21 cellular contexts compared by ENCODE assay signal in the genomic region with DNA sequence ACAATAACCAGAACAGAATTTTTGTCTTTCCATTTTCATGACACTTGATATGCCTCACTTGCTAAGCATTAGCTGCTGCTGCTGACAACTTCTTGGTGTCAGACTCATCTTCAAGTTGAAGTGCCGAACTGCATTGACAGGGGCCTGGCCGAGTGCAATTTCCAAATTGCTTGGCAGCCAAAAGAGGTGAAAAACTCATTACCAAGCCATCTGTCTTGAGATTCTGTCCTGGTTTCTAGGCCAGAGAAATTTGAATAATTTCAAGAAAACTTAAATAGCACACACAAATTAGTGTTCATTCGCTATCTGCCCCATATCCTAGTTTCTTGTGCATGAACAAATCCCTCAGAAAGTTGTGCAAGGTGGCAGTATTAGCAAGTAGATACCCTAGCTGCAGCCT.
DNase-seq lines count a peak whose midpoint lies in the region; TF ChIP-seq lines count a peak whose summit lies in the region.
"Had no signal": no experiment of that assay in that cellular context is flagged by ENCODE, and none has a peak within 500 bp of the region (broad histone marks: within the 10 kb centered on the region; RNA-seq: fewer than 3 reads in every experiment).

No MANE protein-coding gene starts in this region.

- no peaks in the 10 kb centered on the region for H3K36me3 Mint-ChIP-seq in mesothelial cell of epicardium
- H3K36me3 Mint-ChIP-seq: CD8-positive, alpha-beta T cell had no signal

- intact Hi-C loops in vagina (cut with DNase I), result no loop called here

- TF ChIP-seq CTCF in mesothelial cell of epicardium (IDR thresholded peaks at IDR 0.05; ENCODE audit: unreplicated experiment), result no peak
- TF ChIP-seq CTCF in vagina (IDR thresholded peaks at IDR 0.05), result no peak

- H3K4me3 ChIP-seq in vagina, result no peak overlapping the region
- H3K4me3 ChIP-seq: A549; BLaER1 treated with 17β-estradiol and CSF1 and Interleukin-3, amounts not matched to agents 10 nM and 100 nM; GM12878 had no signal

- DNase-seq in DMS 273 (lab: John Stamatoyannopoulos, UW; ENCODE audit: unreplicated experiment) (peak; percentile 4), DMS 273 treated with DMSO at 0.1 percent for 48 hours (lab: John Stamatoyannopoulos, UW) (no peak), NCI-H524 (lab: John Stamatoyannopoulos, UW) (peak; percentile 11 to 51), NCI-H524 treated with DMSO at 0.1 percent for 48 hours (lab: John Stamatoyannopoulos, UW) (no peak), G401 (ENCODE audit: low spot score) (peak; percentile 63), cerebellar cortex (ENCODE audit: low spot score) (peak; percentile 52), mesothelial cell of epicardium (ENCODE audit: low spot score in 2 of 2, unreplicated experiment in 2 of 2) (no peak), vagina (ENCODE audit: extremely low spot score in 2 of 2) (no peak)
- DNase-seq: AML-193; Caco-2; Calu3; CD4-positive, alpha-beta T cell; CD8-positive, alpha-beta T cell; DMS79 treated with DMSO at 0.1 percent for 48 hours; GDM1 had no signal

- no peaks in the 10 kb centered on the region for H3K36me3 ChIP-seq in vagina
- H3K36me3 ChIP-seq: BLaER1 treated with 17β-estradiol and CSF1 and Interleukin-3, amounts not matched to agents 10 nM and 100 nM had no signal

- no peak overlapping the region for H3K27ac ChIP-seq in vagina
- H3K27ac ChIP-seq: 22Rv1; A549; BLaER1 treated with 17β-estradiol and CSF1 and Interleukin-3, amounts not matched to agents 10 nM and 100 nM; C4-2B had no signal

- H3K9me3 ChIP-seq in vagina, result no peaks in the 10 kb centered on the region
- H3K9me3 ChIP-seq: A549; BLaER1 treated with 17β-estradiol and CSF1 and Interleukin-3, amounts not matched to agents 10 nM and 100 nM; Caco-2 had no signal

- no peaks in the 10 kb centered on the region for H3K27me3 ChIP-seq in vagina
- H3K27me3 ChIP-seq: BLaER1 treated with 17β-estradiol and CSF1 and Interleukin-3, amounts not matched to agents 10 nM and 100 nM had no signal

- H3K4me1 Mint-ChIP-seq in mesothelial cell of epicardium, result peaks cover 17% of the 10 kb centered on the region
- H3K4me1 Mint-ChIP-seq: B cell had no signal

- no peak for TF ChIP-seq POLR2A in vagina (IDR thresholded peaks at IDR 0.05)

- H3K4me3 Mint-ChIP-seq in mesothelial cell of epicardium, result no peak overlapping the region
- H3K4me3 Mint-ChIP-seq: B cell; CD4-positive, alpha-beta T cell; CD8-positive, alpha-beta T cell had no signal

- peaks cover 4% of the 10 kb centered on the region for H3K27me3 Mint-ChIP-seq in mesothelial cell of epicardium (ENCODE audit: low read depth)
- H3K27me3 Mint-ChIP-seq: CD4-positive, alpha-beta T cell had no signal

- peaks cover 11% of the 10 kb centered on the region for H3K4me1 ChIP-seq in vagina
- H3K4me1 ChIP-seq: A549; BLaER1 treated with 17β-estradiol and CSF1 and Interleukin-3, amounts not matched to agents 10 nM and 100 nM had no signal

- in situ Hi-C loops in G401 (cut with HindIII; ENCODE audit: low sequenced_read_pairs), result no loop called here

- H3K27ac Mint-ChIP-seq in mesothelial cell of epicardium, result no peak overlapping the region
- H3K27ac Mint-ChIP-seq: B cell; CD4-positive, alpha-beta T cell; CD8-positive, alpha-beta T cell had no signal

- H3K9me3 Mint-ChIP-seq in mesothelial cell of epicardium, result no peaks in the 10 kb centered on the region
- H3K9me3 Mint-ChIP-seq: CD4-positive, alpha-beta T cell; CD8-positive, alpha-beta T cell had no signal

Comparison
In these comparisons a context has a peak if more than half of its experiments do, and no peak if none do; other contexts are left out.
1. DNase-seq: peak in DMS 273 (single experiment), NCI-H524 (2 of 2), G401 (single experiment) and cerebellar cortex (single experiment); none in DMS 273 treated with DMSO at 0.1 percent for 48 hours (single experiment), NCI-H524 treated with DMSO at 0.1 percent for 48 hours (single experiment), mesothelial cell of epicardium (0 of 2) and vagina (0 of 2).